Comparison of ENCODE assay signal across 28 cellular contexts in the genomic region with DNA sequence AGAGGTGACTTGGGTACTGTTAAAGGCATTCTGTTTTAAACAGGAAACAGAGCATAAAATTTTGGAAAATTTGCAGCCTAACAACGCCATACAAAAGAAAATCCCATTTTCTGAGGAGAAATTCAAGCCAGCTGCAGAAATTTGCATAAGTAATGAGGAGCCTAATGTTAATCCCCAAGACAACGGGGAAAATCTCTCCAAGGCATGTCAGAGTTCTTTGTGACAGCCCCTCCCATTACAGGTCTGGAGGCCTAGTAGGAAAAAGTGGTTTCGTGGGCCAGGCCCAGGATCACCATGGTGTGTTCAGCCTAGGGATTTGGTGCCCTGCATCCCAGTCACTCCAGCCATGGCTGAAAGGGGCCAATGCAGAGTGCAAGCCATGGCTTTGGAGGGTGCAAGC.
"Had no signal": no experiment of that assay in that cellular context is flagged by ENCODE, and none has a peak within 500 bp of the region (broad histone marks: within the 10 kb centered on the region; RNA-seq: fewer than 3 reads in every experiment).

No MANE protein-coding gene starts in this region.

- H3K9me3 ChIP-seq: SJSA1, SK-N-SH had no signal

- H3K27ac Mint-ChIP-seq: activated CD4-positive, alpha-beta memory T cell treated with anti-CD3 and anti-CD28 coated beads, Interleukin-2, amount 10 ng/mL, durations not matched to agents 7 days and 5 days; activated CD4-positive, alpha-beta T cell treated with anti-CD3 and anti-CD28 coated beads for 36 hours; activated CD8-positive, alpha-beta memory T cell treated with anti-CD3 and anti-CD28 coated beads, Interleukin-2, amount 10 ng/mL, durations not matched to agents 7 days and 5 days; activated naive CD4-positive, alpha-beta T cell treated with anti-CD3 and anti-CD28 coated beads, Interleukin-2, amount 10 ng/mL, durations not matched to agents 7 days and 5 days; activated naive CD8-positive, alpha-beta T cell treated with anti-CD3 and anti-CD28 coated beads for 36 hours; T-helper 1 cell treated with Interleukin-12 subunit alpha and Interleukin-12 subunit beta and Interleukin-4 antibody, amounts not matched to agents 30 μg/mL and 1 μg/mL, for 36 hours; T-helper 2 cell treated with Interferon-gamma antibody and Interleukin-4, amounts not matched to agents 5 μg/mL and 100 μg/mL, for 36 hours; WTC11 had no signal

- H3K9ac ChIP-seq: SK-N-SH had no signal

- H3K27me3 ChIP-seq: brain microvascular endothelial cell, SJSA1 had no signal

- DNase-seq: activated CD4-positive, alpha-beta memory T cell treated with anti-CD3 and anti-CD28 coated beads, Interleukin-2, amount 10 ng/mL, durations not matched to agents 7 days and 5 days; activated CD4-positive, alpha-beta T cell treated with anti-CD3 and anti-CD28 coated beads for 36 hours; activated CD4-positive, alpha-beta T cell treated with anti-CD3 and anti-CD28 coated beads, Interleukin-2, amount 50 U/mL, for 1 hour; activated CD8-positive, alpha-beta memory T cell treated with anti-CD3 and anti-CD28 coated beads for 24 hours; activated CD8-positive, alpha-beta memory T cell treated with anti-CD3 and anti-CD28 coated beads, Interleukin-2, amount 10 ng/mL, durations not matched to agents 7 days and 5 days; activated CD8-positive, alpha-beta memory T cell treated with anti-CD3 and anti-CD28 coated beads, Interleukin-2, amount 50 U/mL, for 48 hours; activated effector memory CD4-positive, alpha-beta T cell treated with Interleukin-2 at 50 U/mL for 16 hours; activated naive CD4-positive, alpha-beta T cell treated with anti-CD3 and anti-CD28 coated beads, Interleukin-2, amount 10 ng/mL, durations not matched to agents 7 days and 5 days; activated naive CD8-positive, alpha-beta T cell treated with anti-CD3 and anti-CD28 coated beads for 36 hours; activated T-cell treated with anti-CD3 and anti-CD28 coated beads, Interleukin-2, amount 50 U/mL, for 48 hours; amniotic stem cell; aorta; brain microvascular endothelial cell; central memory CD4-positive, alpha-beta T cell; NCI-H1105; NCI-H1417 treated with DMSO at 0.1 percent for 48 hours; NCI-H187 treated with DMSO at 0.1 percent for 48 hours; NCI-H2081 treated with DMSO at 0.1 percent for 48 hours; NCI-H345; NCI-H524 treated with DMSO at 0.1 percent for 48 hours; RPMI8226; SHP77 treated with DMSO at 0.1 percent for 48 hours; SK-N-SH had no signal

- H3K36me3 ChIP-seq: brain microvascular endothelial cell, SJSA1 had no signal

- H3K9me2 ChIP-seq: SK-N-SH had no signal

- H3K4me3 Mint-ChIP-seq: activated CD4-positive, alpha-beta memory T cell treated with anti-CD3 and anti-CD28 coated beads, Interleukin-2, amount 10 ng/mL, durations not matched to agents 7 days and 5 days; activated CD4-positive, alpha-beta T cell treated with anti-CD3 and anti-CD28 coated beads for 36 hours; activated CD8-positive, alpha-beta memory T cell treated with anti-CD3 and anti-CD28 coated beads, Interleukin-2, amount 10 ng/mL, durations not matched to agents 7 days and 5 days; activated naive CD4-positive, alpha-beta T cell treated with anti-CD3 and anti-CD28 coated beads, Interleukin-2, amount 10 ng/mL, durations not matched to agents 7 days and 5 days; activated naive CD8-positive, alpha-beta T cell treated with anti-CD3 and anti-CD28 coated beads for 36 hours; T-helper 1 cell treated with Interleukin-12 subunit alpha and Interleukin-12 subunit beta and Interleukin-4 antibody, amounts not matched to agents 30 μg/mL and 1 μg/mL, for 36 hours; T-helper 2 cell treated with Interferon-gamma antibody and Interleukin-4, amounts not matched to agents 5 μg/mL and 100 μg/mL, for 36 hours; WTC11 had no signal

- H3K36me3 Mint-ChIP-seq: activated CD8-positive, alpha-beta memory T cell treated with anti-CD3 and anti-CD28 coated beads, Interleukin-2, amount 10 ng/mL, durations not matched to agents 7 days and 5 days; activated naive CD4-positive, alpha-beta T cell treated with anti-CD3 and anti-CD28 coated beads, Interleukin-2, amount 10 ng/mL, durations not matched to agents 7 days and 5 days; activated naive CD8-positive, alpha-beta T cell treated with anti-CD3 and anti-CD28 coated beads for 36 hours had no signal

- H3K27ac ChIP-seq: brain microvascular endothelial cell, SJSA1 had no signal

- H3K27me3 Mint-ChIP-seq: activated CD4-positive, alpha-beta memory T cell treated with anti-CD3 and anti-CD28 coated beads, Interleukin-2, amount 10 ng/mL, durations not matched to agents 7 days and 5 days; activated CD4-positive, alpha-beta T cell treated with anti-CD3 and anti-CD28 coated beads for 36 hours; activated CD8-positive, alpha-beta memory T cell treated with anti-CD3 and anti-CD28 coated beads, Interleukin-2, amount 10 ng/mL, durations not matched to agents 7 days and 5 days; activated naive CD4-positive, alpha-beta T cell treated with anti-CD3 and anti-CD28 coated beads, Interleukin-2, amount 10 ng/mL, durations not matched to agents 7 days and 5 days; activated naive CD8-positive, alpha-beta T cell treated with anti-CD3 and anti-CD28 coated beads for 36 hours had no signal

- H3K4me2 ChIP-seq: SK-N-SH had no signal

- H3K4me3 ChIP-seq: K562, SJSA1 had no signal

- H3K4me1 ChIP-seq: SJSA1 had no signal

- H3K4me1 Mint-ChIP-seq: activated CD4-positive, alpha-beta memory T cell treated with anti-CD3 and anti-CD28 coated beads, Interleukin-2, amount 10 ng/mL, durations not matched to agents 7 days and 5 days; activated CD4-positive, alpha-beta T cell treated with anti-CD3 and anti-CD28 coated beads for 36 hours; activated CD8-positive, alpha-beta memory T cell treated with anti-CD3 and anti-CD28 coated beads, Interleukin-2, amount 10 ng/mL, durations not matched to agents 7 days and 5 days; activated naive CD4-positive, alpha-beta T cell treated with anti-CD3 and anti-CD28 coated beads, Interleukin-2, amount 10 ng/mL, durations not matched to agents 7 days and 5 days; activated naive CD8-positive, alpha-beta T cell treated with anti-CD3 and anti-CD28 coated beads for 36 hours had no signal
